Comparison of ENCODE assay signal across 36 cellular contexts in the genomic region with DNA sequence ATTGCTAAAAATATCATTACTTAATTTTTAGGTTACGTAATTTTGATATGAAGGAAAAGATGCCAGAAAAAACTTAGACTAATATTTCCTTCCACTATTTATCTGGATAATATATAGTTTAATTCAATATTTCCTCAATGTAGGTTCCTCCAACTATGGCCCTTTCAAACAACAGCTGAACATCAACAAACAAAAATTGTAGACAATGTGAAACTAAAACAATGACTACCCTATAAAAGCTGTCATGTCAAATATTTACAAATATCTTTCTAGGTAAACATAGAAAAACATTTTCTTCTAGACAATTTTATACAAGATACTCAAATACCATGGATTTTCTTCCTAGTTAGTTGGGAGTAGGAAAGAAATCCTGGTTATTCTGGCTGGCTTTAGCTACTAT. TPM values are rescaled to one million over a fixed set of nuclear protein-coding genes. Genes with fewer than 3 reads are reported as not detected.
"Had no signal": no experiment of that assay in that cellular context is flagged by ENCODE, and none has a peak within 500 bp of the region (broad histone marks: within the 10 kb centered on the region; RNA-seq: fewer than 3 reads in every experiment).

No MANE protein-coding gene starts in this region.

- H3K4me3 Mint-ChIP-seq: activated CD4-positive, alpha-beta memory T cell treated with anti-CD3 and anti-CD28 coated beads for 36 hours; activated CD4-positive, alpha-beta T cell treated with anti-CD3 and anti-CD28 coated beads for 36 hours; activated CD4-positive, alpha-beta T cell treated with anti-CD3 and anti-CD28 coated beads, Interleukin-2, amount 10 ng/mL, durations not matched to agents 24 days and 14 days; activated CD8-positive, alpha-beta memory T cell treated with anti-CD3 and anti-CD28 coated beads, Interleukin-2, amount 10 ng/mL, durations not matched to agents 7 days and 5 days; activated CD8-positive, alpha-beta T cell treated with anti-CD3 and anti-CD28 coated beads, Interleukin-2, amount 10 ng/mL, durations not matched to agents 7 days and 5 days; activated naive CD4-positive, alpha-beta T cell treated with anti-CD3 and anti-CD28 coated beads for 36 hours; activated naive CD4-positive, alpha-beta T cell treated with anti-CD3 and anti-CD28 coated beads, Interleukin-2, amount 50 U/mL, for 24 hours; activated naive CD8-positive, alpha-beta T cell treated with anti-CD3 and anti-CD28 coated beads for 36 hours; activated naive CD8-positive, alpha-beta T cell treated with anti-CD3 and anti-CD28 coated beads, Interleukin-2, amount 50 U/mL, for 24 hours; activated T-cell treated with anti-CD3 and anti-CD28 coated beads, Interleukin-2, amount 50 U/mL, for 24 hours; brain; T-helper 17 cell; T-helper 2 cell treated with Interferon-gamma antibody and Interleukin-4, amounts not matched to agents 5 μg/mL and 100 μg/mL, for 36 hours had no signal

- H3K36me3 Mint-ChIP-seq: activated CD4-positive, alpha-beta memory T cell treated with anti-CD3 and anti-CD28 coated beads for 36 hours; activated CD8-positive, alpha-beta memory T cell treated with anti-CD3 and anti-CD28 coated beads, Interleukin-2, amount 10 ng/mL, durations not matched to agents 7 days and 5 days; activated naive CD4-positive, alpha-beta T cell treated with anti-CD3 and anti-CD28 coated beads, Interleukin-2, amount 50 U/mL, for 24 hours; activated naive CD8-positive, alpha-beta T cell treated with anti-CD3 and anti-CD28 coated beads for 36 hours; brain had no signal

- H3K4me1 Mint-ChIP-seq: activated naive CD4-positive, alpha-beta T cell treated with anti-CD3 and anti-CD28 coated beads, Interleukin-2, amount 50 U/mL, for 24 hours; activated naive CD8-positive, alpha-beta T cell treated with anti-CD3 and anti-CD28 coated beads, Interleukin-2, amount 50 U/mL, for 24 hours; brain had no signal

- H3K36me3 ChIP-seq: adrenal gland, breast epithelium, cardiac muscle cell, colonic mucosa, esophagus squamous epithelium, gastroesophageal sphincter, heart right ventricle had no signal

- ATAC-seq: activated CD4-positive, alpha-beta T cell treated with anti-CD3 and anti-CD28 coated beads for 36 hours; activated CD8-positive, alpha-beta memory T cell treated with anti-CD3 and anti-CD28 coated beads, Interleukin-2, amount 10 ng/mL, durations not matched to agents 7 days and 5 days; activated CD8-positive, alpha-beta T cell treated with anti-CD3 and anti-CD28 coated beads, Interleukin-2, amount 10 ng/mL, durations not matched to agents 7 days and 5 days; activated naive CD8-positive, alpha-beta T cell treated with anti-CD3 and anti-CD28 coated beads, Interleukin-2, amount 50 U/mL, for 24 hours; gastroesophageal sphincter; heart right ventricle; T-helper 17 cell had no signal

- H3K27me3 Mint-ChIP-seq: activated CD4-positive, alpha-beta memory T cell treated with anti-CD3 and anti-CD28 coated beads for 36 hours; activated CD4-positive, alpha-beta T cell treated with anti-CD3 and anti-CD28 coated beads, Interleukin-2, amount 10 ng/mL, durations not matched to agents 24 days and 14 days; activated CD8-positive, alpha-beta memory T cell treated with anti-CD3 and anti-CD28 coated beads, Interleukin-2, amount 10 ng/mL, durations not matched to agents 7 days and 5 days; brain had no signal

- H3K27ac Mint-ChIP-seq: activated CD4-positive, alpha-beta memory T cell treated with anti-CD3 and anti-CD28 coated beads for 36 hours; activated CD4-positive, alpha-beta T cell treated with anti-CD3 and anti-CD28 coated beads for 36 hours; activated CD4-positive, alpha-beta T cell treated with anti-CD3 and anti-CD28 coated beads, Interleukin-2, amount 10 ng/mL, durations not matched to agents 24 days and 14 days; activated CD8-positive, alpha-beta memory T cell treated with anti-CD3 and anti-CD28 coated beads, Interleukin-2, amount 10 ng/mL, durations not matched to agents 7 days and 5 days; activated CD8-positive, alpha-beta T cell treated with anti-CD3 and anti-CD28 coated beads, Interleukin-2, amount 10 ng/mL, durations not matched to agents 7 days and 5 days; activated naive CD4-positive, alpha-beta T cell treated with anti-CD3 and anti-CD28 coated beads for 36 hours; activated naive CD4-positive, alpha-beta T cell treated with anti-CD3 and anti-CD28 coated beads, Interleukin-2, amount 50 U/mL, for 24 hours; activated naive CD8-positive, alpha-beta T cell treated with anti-CD3 and anti-CD28 coated beads for 36 hours; activated naive CD8-positive, alpha-beta T cell treated with anti-CD3 and anti-CD28 coated beads, Interleukin-2, amount 50 U/mL, for 24 hours; activated T-cell treated with anti-CD3 and anti-CD28 coated beads, Interleukin-2, amount 50 U/mL, for 24 hours; activated T-helper 2 cell treated with anti-CD3 and anti-CD28 coated beads, Interferon-gamma antibody, Interleukin-2, Interleukin-4, amounts not matched to agents 10 μg/mL and 5 μg/mL and 100 μg/mL, durations not matched to agents 14 hours and 24 hours and 36 hours; brain; T-helper 17 cell; T-helper 2 cell treated with Interferon-gamma antibody and Interleukin-4, amounts not matched to agents 5 μg/mL and 100 μg/mL, for 36 hours had no signal

- DNase-seq: activated CD4-positive, alpha-beta memory T cell treated with anti-CD3 and anti-CD28 coated beads for 36 hours; activated CD4-positive, alpha-beta T cell treated with anti-CD3 and anti-CD28 coated beads for 36 hours; activated CD4-positive, alpha-beta T cell treated with anti-CD3 and anti-CD28 coated beads, Interleukin-2, amount 10 ng/mL, durations not matched to agents 24 days and 14 days; activated CD4-positive, CD25-positive, alpha-beta regulatory T cell; activated CD4-positive, CD25-positive, alpha-beta regulatory T cell treated with anti-CD3 and anti-CD28 coated beads, Interleukin-2, amount 50 U/mL, for 72 hours; activated CD8-positive, alpha-beta memory T cell treated with anti-CD3 and anti-CD28 coated beads, Interleukin-2, amount 10 ng/mL, durations not matched to agents 7 days and 5 days; activated CD8-positive, alpha-beta memory T cell treated with anti-CD3 and anti-CD28 coated beads, Interleukin-2, amount 50 U/mL, for 48 hours; activated CD8-positive, alpha-beta T cell treated with anti-CD3 and anti-CD28 coated beads, Interleukin-2, amount 10 ng/mL, durations not matched to agents 7 days and 5 days; activated effector memory CD4-positive, alpha-beta T cell treated with anti-CD3 and anti-CD28 coated beads, Interleukin-2, amount 50 U/mL, for 16 hours; activated naive CD4-positive, alpha-beta T cell treated with anti-CD3 and anti-CD28 coated beads for 36 hours; activated naive CD8-positive, alpha-beta T cell treated with anti-CD3 and anti-CD28 coated beads for 36 hours; activated naive CD8-positive, alpha-beta T cell treated with anti-CD3 and anti-CD28 coated beads, Interleukin-2, amount 50 U/mL, for 24 hours; activated T-cell treated with anti-CD3 and anti-CD28 coated beads for 4 hours; activated T-cell treated with anti-CD3 and anti-CD28 coated beads, Interleukin-2, amount 50 U/mL, for 24 hours; adrenal gland; amygdala; aorta; central memory CD4-positive, alpha-beta T cell; cerebellar nuclear complex; colonic mucosa; effector CD8-positive, alpha-beta T cell; esophagus squamous epithelium; foreskin melanocyte; heart right ventricle; T-helper 17 cell; T1000 had no signal

- H3K4me1 ChIP-seq: adrenal gland, breast epithelium, colonic mucosa, esophagus squamous epithelium, gastroesophageal sphincter, heart right ventricle had no signal

- H3K27ac ChIP-seq: adrenal gland, breast epithelium, cardiac muscle cell, colonic mucosa, epithelial cell of prostate, esophagus squamous epithelium, gastroesophageal sphincter, heart right ventricle, hepatocyte had no signal

- H3K9me3 Mint-ChIP-seq: activated CD4-positive, alpha-beta memory T cell treated with anti-CD3 and anti-CD28 coated beads for 36 hours; activated CD4-positive, alpha-beta T cell treated with anti-CD3 and anti-CD28 coated beads, Interleukin-2, amount 10 ng/mL, durations not matched to agents 24 days and 14 days; activated naive CD4-positive, alpha-beta T cell treated with anti-CD3 and anti-CD28 coated beads for 36 hours; activated naive CD4-positive, alpha-beta T cell treated with anti-CD3 and anti-CD28 coated beads, Interleukin-2, amount 50 U/mL, for 24 hours; activated naive CD8-positive, alpha-beta T cell treated with anti-CD3 and anti-CD28 coated beads for 36 hours; activated naive CD8-positive, alpha-beta T cell treated with anti-CD3 and anti-CD28 coated beads, Interleukin-2, amount 50 U/mL, for 24 hours; activated T-cell treated with anti-CD3 and anti-CD28 coated beads, Interleukin-2, amount 50 U/mL, for 24 hours; activated T-helper 2 cell treated with anti-CD3 and anti-CD28 coated beads, Interferon-gamma antibody, Interleukin-2, Interleukin-4, amounts not matched to agents 10 μg/mL and 5 μg/mL and 100 μg/mL, durations not matched to agents 14 hours and 24 hours and 36 hours; brain; T-helper 2 cell treated with Interferon-gamma antibody and Interleukin-4, amounts not matched to agents 5 μg/mL and 100 μg/mL, for 36 hours had no signal

- H3K4me3 ChIP-seq: adrenal gland, breast epithelium, cardiac muscle cell, colonic mucosa, esophagus squamous epithelium, gastroesophageal sphincter, heart right ventricle, hepatocyte had no signal

- H3K9me3 ChIP-seq: adrenal gland, breast epithelium, colonic mucosa, esophagus squamous epithelium, gastroesophageal sphincter, heart right ventricle had no signal

- H3K27me3 ChIP-seq: adrenal gland, breast epithelium, cardiac muscle cell, colonic mucosa, esophagus squamous epithelium, gastroesophageal sphincter, heart right ventricle, hepatocyte had no signal

RNA-seq across cellular contexts. Expression of gene ELOVL7, which starts 16.9 kb away (rescaled TPM):
- total RNA-seq: glomerular endothelial cell had no signal
